18 cellular contexts compared by ENCODE assay signal in the genomic region with DNA sequence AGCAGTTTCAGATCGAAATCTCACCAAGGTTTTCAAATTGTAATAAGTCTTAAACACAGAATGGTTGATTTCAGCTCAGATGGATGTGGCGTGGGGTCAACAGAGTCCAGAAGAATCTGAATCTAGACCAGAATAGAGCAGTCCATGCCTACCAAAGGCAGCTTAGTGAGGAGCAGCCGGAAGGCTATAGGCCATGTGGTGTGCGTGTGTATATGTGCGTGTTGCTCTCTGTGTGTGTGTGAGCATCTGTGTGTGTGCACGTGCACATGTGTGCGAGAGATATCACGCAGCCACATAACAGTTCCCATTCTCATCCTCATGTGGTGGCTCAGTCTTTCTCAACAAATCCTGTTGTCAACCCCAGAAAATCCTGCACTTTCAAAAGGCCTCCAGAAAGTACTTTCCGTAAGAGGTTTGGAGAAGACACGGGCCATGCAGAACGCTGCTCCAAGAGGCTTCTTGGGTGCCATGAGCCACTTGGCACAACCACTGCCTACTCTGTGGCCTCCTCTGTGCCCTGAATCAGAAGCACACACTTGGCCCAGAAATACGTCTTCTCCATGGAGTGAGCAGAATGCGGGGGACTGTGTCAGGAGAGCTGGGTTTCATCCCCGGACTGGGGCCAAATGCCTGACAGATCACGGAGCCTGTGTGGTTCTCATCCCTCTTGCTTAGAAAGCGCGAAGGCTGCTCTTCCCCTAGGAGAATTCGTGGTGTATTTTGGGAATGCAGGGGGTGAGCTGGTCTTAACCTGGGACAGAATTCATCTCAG.
DNase-seq lines count a peak whose midpoint lies in the region; ATAC-seq and TF ChIP-seq lines count a peak whose summit lies in the region.
"Had no signal": no experiment of that assay in that cellular context is flagged by ENCODE, and none has a peak within 500 bp of the region (broad histone marks: within the 10 kb centered on the region; RNA-seq: fewer than 3 reads in every experiment).

No MANE protein-coding gene starts in this region.

- peak; percentile 28 for DNase-seq in activated CD8-positive, alpha-beta memory T cell treated with anti-CD3 and anti-CD28 coated beads, Interleukin-2, amount 50 U/mL, for 48 hours
- DNase-seq in activated CD8-positive, alpha-beta memory T cell treated with anti-CD3 and anti-CD28 coated beads, Interleukin-2, amount 10 ng/mL, durations not matched to agents 7 days and 5 days: no peak
- DNase-seq in endodermal cell (peak; percentile 17), posterior vena cava (ENCODE audit: low spot score) (peak; percentile 61), upper lobe of right lung (peak; percentile 19), kidney glomerular epithelial cell (lab: John Stamatoyannopoulos, UW) (no peak), CD14-positive monocyte (ENCODE audit: low spot score) (no peak)
- DNase-seq: CD4-positive, CD25-positive, alpha-beta regulatory T cell; COR-L47; KBM-7; NCI-H1105; NCI-H1694; NCI-H2081 treated with DMSO at 0.1 percent for 48 hours had no signal

- no peaks in the 10 kb centered on the region for H3K9me3 Mint-ChIP-seq in activated CD8-positive, alpha-beta memory T cell treated with anti-CD3 and anti-CD28 coated beads, Interleukin-2, amount 10 ng/mL, durations not matched to agents 7 days and 5 days (ENCODE audit: low read depth)
- H3K9me3 Mint-ChIP-seq in endodermal cell (peaks cover 6% of the 10 kb centered on the region), CD14-positive monocyte (peaks cover 10 to 16% (median 13%) of the 10 kb centered on the region in 7 donors)

- no peak overlapping the region for H3K9ac ChIP-seq in endodermal cell (ENCODE audit: extremely low read depth, low read length, poor library complexity, severe bottlenecking)

- H3K4me1 ChIP-seq in endodermal cell (ENCODE audit: control insufficient read depth, insufficient read depth, low read length) (no peaks in the 10 kb centered on the region), upper lobe of right lung (no peaks in the 10 kb centered on the region)

- H3K27me3 Mint-ChIP-seq in activated CD8-positive, alpha-beta memory T cell treated with anti-CD3 and anti-CD28 coated beads, Interleukin-2, amount 10 ng/mL, durations not matched to agents 7 days and 5 days: peaks cover 6% of the 10 kb centered on the region
- peaks cover 18% of the 10 kb centered on the region for H3K27me3 Mint-ChIP-seq in endodermal cell (ENCODE audit: insufficient read depth)
- H3K27me3 Mint-ChIP-seq in CD14-positive monocyte (ENCODE audit: low read depth in 3 of 3): peaks cover 13 to 16% (median 15%) of the 10 kb centered on the region in 3 donors
- H3K27me3 Mint-ChIP-seq: CD4-positive, CD25-positive, alpha-beta regulatory T cell had no signal

- H3K4me3 ChIP-seq in endodermal cell (ENCODE audit: low read length) (no peak overlapping the region), upper lobe of right lung (no peak overlapping the region)
- H3K4me3 ChIP-seq: GM23338 had no signal

- no peak overlapping the region for H3K27ac Mint-ChIP-seq in activated CD8-positive, alpha-beta memory T cell treated with anti-CD3 and anti-CD28 coated beads, Interleukin-2, amount 10 ng/mL, durations not matched to agents 7 days and 5 days
- no peak overlapping the region for H3K27ac Mint-ChIP-seq in endodermal cell
- no peak overlapping the region for H3K27ac Mint-ChIP-seq in CD14-positive monocyte
- H3K27ac Mint-ChIP-seq: B cell; CD4-positive, CD25-positive, alpha-beta regulatory T cell; GM23338 had no signal

- intact Hi-C loops in posterior vena cava (cut with DNase I) (no loop called here), upper lobe of right lung (cut with DNase I) (no loop called here), CD14-positive monocyte (cut with micrococcal nuclease) (no loop called here)

- H3K27ac ChIP-seq in endodermal cell (ENCODE audit: low read depth, low read length) (no peak overlapping the region), upper lobe of right lung (no peak overlapping the region)

- H3K27me3 ChIP-seq in endodermal cell (ENCODE audit: control insufficient read depth, insufficient read depth, low read length, poor library complexity, severe bottlenecking) (no peaks in the 10 kb centered on the region), upper lobe of right lung (no peaks in the 10 kb centered on the region)

- WGBS in endodermal cell (ENCODE audit: insufficient coverage in 1 of 2, insufficient read length in 1 of 2), 2 experiments: 91 to 92% methylated on average over 18 of the region's 18 CpGs

- CTCF ChIA-PET in activated CD8-positive, alpha-beta memory T cell treated with anti-CD3 and anti-CD28 coated beads, Interleukin-2, amount 10 ng/mL, durations not matched to agents 7 days and 5 days (lab: Charles Lee): no interaction called here

- H3K36me3 Mint-ChIP-seq in activated CD8-positive, alpha-beta memory T cell treated with anti-CD3 and anti-CD28 coated beads, Interleukin-2, amount 10 ng/mL, durations not matched to agents 7 days and 5 days: no peaks in the 10 kb centered on the region
- no peaks in the 10 kb centered on the region for H3K36me3 Mint-ChIP-seq in endodermal cell (ENCODE audit: low read depth)
- no peaks in the 10 kb centered on the region for H3K36me3 Mint-ChIP-seq in CD14-positive monocyte
- H3K36me3 Mint-ChIP-seq: CD4-positive, CD25-positive, alpha-beta regulatory T cell had no signal

- no peak for ATAC-seq in activated CD8-positive, alpha-beta memory T cell treated with anti-CD3 and anti-CD28 coated beads, Interleukin-2, amount 10 ng/mL, durations not matched to agents 7 days and 5 days
- ATAC-seq in upper lobe of right lung (no peak), GM18505 (IDR thresholded peaks at IDR 0.05; ENCODE audit: unreplicated experiment) (no peak)
- ATAC-seq: GM23338, HepG2, Panc1 had no signal

- H3K36me3 ChIP-seq in endodermal cell (ENCODE audit: control insufficient read depth, insufficient read depth, low read length) (no peaks in the 10 kb centered on the region), upper lobe of right lung (no peaks in the 10 kb centered on the region)

- no peak for TF ChIP-seq POLR2A in GM18505 (IDR thresholded peaks at IDR 0.05; ENCODE audit: borderline replicate concordance, extremely low read depth, insufficient read depth, insufficient read length)

- TF ChIP-seq CTCF in endodermal cell (conservative IDR thresholded peaks at IDR 0.05) (no peak), upper lobe of right lung (IDR thresholded peaks at IDR 0.05) (no peak), CD14-positive monocyte (IDR thresholded peaks at IDR 0.05) (no peak)

- H3K4me1 Mint-ChIP-seq in activated CD8-positive, alpha-beta memory T cell treated with anti-CD3 and anti-CD28 coated beads, Interleukin-2, amount 10 ng/mL, durations not matched to agents 7 days and 5 days: no peaks in the 10 kb centered on the region
- H3K4me1 Mint-ChIP-seq in endodermal cell (no peaks in the 10 kb centered on the region), CD14-positive monocyte (no peaks in the 10 kb centered on the region)
- H3K4me1 Mint-ChIP-seq: B cell; CD4-positive, CD25-positive, alpha-beta regulatory T cell had no signal

- H3K9me3 ChIP-seq in endodermal cell (ENCODE audit: control insufficient read depth, low read length): no peaks in the 10 kb centered on the region
- H3K9me3 ChIP-seq in upper lobe of right lung: no peaks in the 10 kb centered on the region

- H3K4me3 Mint-ChIP-seq in activated CD8-positive, alpha-beta memory T cell treated with anti-CD3 and anti-CD28 coated beads, Interleukin-2, amount 10 ng/mL, durations not matched to agents 7 days and 5 days: no peak overlapping the region
- H3K4me3 Mint-ChIP-seq in endodermal cell: no peak overlapping the region
- no peak overlapping the region for H3K4me3 Mint-ChIP-seq in CD14-positive monocyte
- H3K4me3 Mint-ChIP-seq: B cell; CD4-positive, CD25-positive, alpha-beta regulatory T cell; GM23338 had no signal

Comparison
In these comparisons a context has a peak if more than half of its experiments do, and no peak if none do; other contexts are left out.
1. DNase-seq: peak in activated CD8-positive, alpha-beta memory T cell treated with anti-CD3 and anti-CD28 coated beads, Interleukin-2, amount 50 U/mL, for 48 hours (single experiment), endodermal cell (single experiment), posterior vena cava (single experiment) and upper lobe of right lung (single experiment); none in activated CD8-positive, alpha-beta memory T cell treated with anti-CD3 and anti-CD28 coated beads, Interleukin-2, amount 10 ng/mL, durations not matched to agents 7 days and 5 days (single experiment), kidney glomerular epithelial cell (single experiment) and CD14-positive monocyte (single experiment).